15 cellular contexts compared by ENCODE assay signal in genomic region chr7:2661096-2661449, GRCh38. TPM values are rescaled to one million over a fixed set of nuclear protein-coding genes. Genes with fewer than 3 reads are reported as not detected.
"Had no signal": no experiment of that assay in that cellular context is flagged by ENCODE, and none has a peak within 500 bp of the region (broad histone marks: within the 10 kb centered on the region; RNA-seq: fewer than 3 reads in every experiment).

No MANE protein-coding gene starts in this region.

- H3K79me2 ChIP-seq: parathyroid adenoma had no signal

- H3K4me1 ChIP-seq: parathyroid adenoma had no signal

- H3K36me3 ChIP-seq: transverse colon had no signal

- DNase-seq: activated CD4-positive, alpha-beta T cell treated with anti-CD3 and anti-CD28 coated beads, Interleukin-2, amount 50 U/mL, for 1 hour; activated CD4-positive, CD25-positive, alpha-beta regulatory T cell; activated effector memory CD4-positive, alpha-beta T cell treated with Interleukin-2 at 50 U/mL for 16 hours; activated T-cell treated with anti-CD3 and anti-CD28 coated beads for 4 hours; dorsolateral prefrontal cortex; hypothalamus; midbrain; stimulated activated CD4-positive, alpha-beta T cell treated with anti-CD3 and anti-CD28 coated beads, Interleukin-1b, Interleukin-23, amount 100 ng/mL, for 48 hours; stimulated activated naive B cell treated with anti-CD40 and anti-IgM and Interleukin-4, amounts not matched to agents 10 μg/mL and 1 μg/mL and 100 μg/mL, for 72 hours; T-helper 2 cell; transverse colon had no signal

- H3K27ac ChIP-seq: parathyroid adenoma, transverse colon had no signal

- ATAC-seq: esophagus mucosa; stimulated activated naive B cell treated with anti-CD40 and anti-IgM and Interleukin-4, amounts not matched to agents 10 μg/mL and 1 μg/mL and 100 μg/mL, for 72 hours had no signal

- H3K27me3 ChIP-seq: dorsolateral prefrontal cortex, transverse colon had no signal

- H3K9me3 ChIP-seq: transverse colon had no signal

- H3K4me3 ChIP-seq: dorsolateral prefrontal cortex, lung, transverse colon had no signal

RNA-seq across cellular contexts. Expression of gene AMZ1, which starts 26.9 kb away (rescaled TPM):
- total RNA-seq: activated CD8-positive, alpha-beta memory T cell treated with anti-CD3 and anti-CD28 coated beads for 36 hours had no signal
